ENCODE assay signal across 17 cellular contexts in the genomic region with DNA sequence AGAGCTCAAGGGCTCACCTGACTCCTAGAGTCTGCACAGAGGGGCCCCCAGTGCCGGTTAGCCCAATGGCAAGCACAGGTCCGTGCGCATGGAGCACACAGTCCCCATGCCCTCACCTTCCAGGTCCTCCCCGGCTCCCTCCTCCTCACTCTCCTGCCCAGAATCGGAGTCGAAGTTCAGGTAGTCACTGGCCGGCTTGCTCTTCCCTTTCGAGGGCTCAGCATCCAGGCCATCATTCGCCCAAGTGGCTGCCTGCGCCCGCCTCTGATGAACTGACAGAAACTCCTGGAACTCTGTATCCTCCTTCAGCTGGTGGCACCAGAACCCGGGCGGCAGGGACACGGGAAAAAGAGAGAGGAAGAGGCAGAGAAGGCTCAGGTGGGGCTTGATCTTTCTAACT. TPM values are rescaled to one million over a fixed set of nuclear protein-coding genes. Genes with fewer than 3 reads are reported as not detected.
DNase-seq lines count a peak whose midpoint lies in the region; ATAC-seq and TF ChIP-seq lines count a peak whose summit lies in the region.
"Had no signal": no experiment of that assay in that cellular context is flagged by ENCODE, and none has a peak within 500 bp of the region (broad histone marks: within the 10 kb centered on the region; RNA-seq: fewer than 3 reads in every experiment).

No MANE protein-coding gene starts in this region.

- H3K4me3 Mint-ChIP-seq in activated naive CD4-positive, alpha-beta T cell treated with anti-CD3 and anti-CD28 coated beads for 36 hours: no peak overlapping the region
- no peak overlapping the region for H3K4me3 Mint-ChIP-seq in stimulated activated effector memory CD8-positive, alpha-beta T cell treated with anti-CD3 and anti-CD28 coated beads, Interleukin-12 subunit alpha, Interleukin-12 subunit beta, amount 100 ng/mL, for 72 hours
- H3K4me3 Mint-ChIP-seq: B cell; CD4-positive, alpha-beta T cell; CD8-positive, alpha-beta T cell had no signal

- TF ChIP-seq CTCF in testis (IDR thresholded peaks at IDR 0.05): no peak

- no peaks in the 10 kb centered on the region for H3K4me1 ChIP-seq in testis
- H3K4me1 ChIP-seq: A549, Caco-2 had no signal

- CTCF ChIA-PET in activated naive CD4-positive, alpha-beta T cell treated with anti-CD3 and anti-CD28 coated beads for 36 hours (lab: Charles Lee): no interaction called here

- no peaks in the 10 kb centered on the region for H3K36me3 ChIP-seq in testis (ENCODE audit: low read depth, missing control alignments)

- no peak overlapping the region for H3K4me3 ChIP-seq in testis
- H3K4me3 ChIP-seq: A549; BLaER1 treated with 17β-estradiol and CSF1 and Interleukin-3, amounts not matched to agents 10 nM and 100 nM had no signal

- DNase-seq in activated naive CD4-positive, alpha-beta T cell treated with anti-CD3 and anti-CD28 coated beads for 36 hours: no peak
- no peak for DNase-seq in activated naive CD4-positive, alpha-beta T cell treated with Interleukin-2 at 50 U/mL for 16 hours
- DNase-seq in islet precursor cell: peak; percentile 52
- no peak for DNase-seq in stimulated activated effector memory CD8-positive, alpha-beta T cell treated with anti-CD3 and anti-CD28 coated beads, Interleukin-12 subunit alpha, Interleukin-12 subunit beta, amount 100 ng/mL, for 72 hours (ENCODE audit: low spot score in 2 of 2)
- DNase-seq in testis: no peak
- DNase-seq: AML-193; Caco-2; Calu3; CD4-positive, alpha-beta T cell; CD8-positive, alpha-beta T cell; DMS79 treated with DMSO at 0.1 percent for 48 hours; GF-D8 had no signal

- peaks cover 1% of the 10 kb centered on the region for H3K9me3 Mint-ChIP-seq in activated naive CD4-positive, alpha-beta T cell treated with anti-CD3 and anti-CD28 coated beads for 36 hours
- no peaks in the 10 kb centered on the region for H3K9me3 Mint-ChIP-seq in stimulated activated effector memory CD8-positive, alpha-beta T cell treated with anti-CD3 and anti-CD28 coated beads, Interleukin-12 subunit alpha, Interleukin-12 subunit beta, amount 100 ng/mL, for 72 hours
- H3K9me3 Mint-ChIP-seq: CD4-positive, alpha-beta T cell; CD8-positive, alpha-beta T cell had no signal

- no peaks in the 10 kb centered on the region for H3K9me3 ChIP-seq in testis
- H3K9me3 ChIP-seq: A549; BLaER1 treated with 17β-estradiol and CSF1 and Interleukin-3, amounts not matched to agents 10 nM and 100 nM; Caco-2 had no signal

- no peaks in the 10 kb centered on the region for H3K27me3 ChIP-seq in testis
- H3K27me3 ChIP-seq: BLaER1 treated with 17β-estradiol and CSF1 and Interleukin-3, amounts not matched to agents 10 nM and 100 nM had no signal

- H3K27ac Mint-ChIP-seq in activated naive CD4-positive, alpha-beta T cell treated with anti-CD3 and anti-CD28 coated beads for 36 hours: peak overlapping the region; percentile 11
- H3K27ac Mint-ChIP-seq in stimulated activated effector memory CD8-positive, alpha-beta T cell treated with anti-CD3 and anti-CD28 coated beads, Interleukin-12 subunit alpha, Interleukin-12 subunit beta, amount 100 ng/mL, for 72 hours: peak overlapping the region; percentile 99
- H3K27ac Mint-ChIP-seq: B cell; CD4-positive, alpha-beta T cell; CD8-positive, alpha-beta T cell had no signal

- H3K4me1 Mint-ChIP-seq in activated naive CD4-positive, alpha-beta T cell treated with anti-CD3 and anti-CD28 coated beads for 36 hours (ENCODE audit: low read depth): peaks cover 35% of the 10 kb centered on the region
- H3K4me1 Mint-ChIP-seq in stimulated activated effector memory CD8-positive, alpha-beta T cell treated with anti-CD3 and anti-CD28 coated beads, Interleukin-12 subunit alpha, Interleukin-12 subunit beta, amount 100 ng/mL, for 72 hours: peaks cover 37% of the 10 kb centered on the region

- H3K36me3 Mint-ChIP-seq in activated naive CD4-positive, alpha-beta T cell treated with anti-CD3 and anti-CD28 coated beads for 36 hours (ENCODE audit: low read depth): peaks cover 65% of the 10 kb centered on the region
- peaks cover 96% of the 10 kb centered on the region for H3K36me3 Mint-ChIP-seq in stimulated activated effector memory CD8-positive, alpha-beta T cell treated with anti-CD3 and anti-CD28 coated beads, Interleukin-12 subunit alpha, Interleukin-12 subunit beta, amount 100 ng/mL, for 72 hours

- no peak overlapping the region for H3K27ac ChIP-seq in testis
- H3K27ac ChIP-seq: 22Rv1; A549; BLaER1 treated with 17β-estradiol and CSF1 and Interleukin-3, amounts not matched to agents 10 nM and 100 nM; C4-2B had no signal

- TF ChIP-seq POLR2A in testis (IDR thresholded peaks at IDR 0.05): no peak

- no peak for ATAC-seq in stimulated activated effector memory CD8-positive, alpha-beta T cell treated with anti-CD3 and anti-CD28 coated beads, Interleukin-12 subunit alpha, Interleukin-12 subunit beta, amount 100 ng/mL, for 72 hours
- ATAC-seq: A549; CD8-positive, alpha-beta T cell had no signal

- H3K27me3 Mint-ChIP-seq in activated naive CD4-positive, alpha-beta T cell treated with anti-CD3 and anti-CD28 coated beads for 36 hours (ENCODE audit: low read depth): no peaks in the 10 kb centered on the region
- H3K27me3 Mint-ChIP-seq: B cell; CD4-positive, alpha-beta T cell had no signal

- intact Hi-C loops in activated naive CD4-positive, alpha-beta T cell treated with anti-CD3 and anti-CD28 coated beads for 36 hours (cut with micrococcal nuclease): no loop called here
- intact Hi-C loops in testis (cut with DNase I; ENCODE audit: low total_unique reads): no loop called here

- 88 to 96% methylated on average over 13 to 14 of the region's 14 CpGs for WGBS in testis, 2 donors

RNA-seq across cellular contexts. Expression of a gene that starts 7.0 kb away (rescaled TPM):
- 10 to 100 TPM; 89.0 to 96.2 TPM for total RNA-seq in activated naive CD4-positive, alpha-beta T cell treated with anti-CD3 and anti-CD28 coated beads for 36 hours
- 10 to 100 TPM; 49.5 to 55.4 TPM for total RNA-seq in testis
- polyA plus RNA-seq in testis (ENCODE audit: insufficient read depth, low read depth, low replicate concordance): 28.9 TPM
